ENCODE assay signal across 1 cellular context in the genomic region with DNA sequence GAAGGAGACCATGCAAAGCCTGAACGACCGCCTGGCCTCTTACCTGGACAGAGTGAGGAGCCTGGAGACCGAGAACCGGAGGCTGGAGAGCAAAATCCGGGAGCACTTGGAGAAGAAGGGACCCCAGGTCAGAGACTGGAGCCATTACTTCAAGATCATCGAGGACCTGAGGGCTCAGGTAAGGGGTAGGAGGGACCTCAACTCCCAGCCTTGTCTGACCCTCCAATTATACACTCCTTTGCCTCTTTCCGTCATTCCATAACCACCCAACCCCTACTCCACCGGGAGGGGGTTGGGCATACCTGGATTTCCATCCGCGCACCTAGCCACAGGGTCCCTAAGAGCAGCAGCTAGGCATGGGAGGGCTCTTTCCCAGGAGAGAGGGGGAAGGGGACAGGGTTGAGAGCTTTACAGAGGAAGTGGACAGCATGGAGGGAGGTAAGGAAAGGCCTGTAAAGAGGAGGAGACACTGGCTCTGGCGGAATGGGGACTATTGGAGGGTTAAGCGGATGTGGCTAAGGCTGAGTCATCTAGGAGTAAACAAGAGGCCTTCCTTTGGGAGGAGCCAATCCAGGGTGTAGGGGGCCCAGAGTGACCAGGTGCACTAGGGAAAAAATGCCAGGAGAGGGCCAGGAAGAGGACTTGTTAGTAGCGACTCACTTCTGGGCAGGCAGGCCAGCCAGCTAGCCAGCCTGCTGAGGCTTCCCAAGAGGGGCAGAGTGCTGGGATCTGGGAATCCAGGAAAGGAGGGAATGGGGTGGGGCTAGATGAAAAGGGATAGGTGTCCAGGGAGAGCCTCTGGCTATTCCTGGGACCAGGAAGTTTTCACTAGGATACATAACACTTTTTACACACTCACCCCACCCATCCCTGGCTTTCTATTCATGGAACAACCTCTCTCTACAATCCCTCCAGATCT.
TF ChIP-seq lines count a peak whose summit lies in the region.

No MANE protein-coding gene starts in this region.

TF ChIP-seq in HepG2, 621 proteins besides CTCF, POLR2A, EP300 and RAD21 (continued from another document and continues in another):
- TF ChIP-seq, protein P1, sequence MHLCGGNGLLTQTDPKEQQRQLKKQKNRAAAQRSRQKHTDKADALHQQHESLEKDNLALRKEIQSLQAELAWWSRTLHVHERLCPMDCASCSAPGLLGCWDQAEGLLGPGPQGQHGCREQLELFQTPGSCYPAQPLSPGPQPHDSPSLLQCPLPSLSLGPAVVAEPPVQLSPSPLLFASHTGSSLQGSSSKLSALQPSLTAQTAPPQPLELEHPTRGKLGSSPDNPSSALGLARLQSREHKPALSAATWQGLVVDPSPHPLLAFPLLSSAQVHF (CRISPR knock-in tag; IDR thresholded peaks at IDR 0.05), result no peak
- TF ChIP-seq, protein P2, sequence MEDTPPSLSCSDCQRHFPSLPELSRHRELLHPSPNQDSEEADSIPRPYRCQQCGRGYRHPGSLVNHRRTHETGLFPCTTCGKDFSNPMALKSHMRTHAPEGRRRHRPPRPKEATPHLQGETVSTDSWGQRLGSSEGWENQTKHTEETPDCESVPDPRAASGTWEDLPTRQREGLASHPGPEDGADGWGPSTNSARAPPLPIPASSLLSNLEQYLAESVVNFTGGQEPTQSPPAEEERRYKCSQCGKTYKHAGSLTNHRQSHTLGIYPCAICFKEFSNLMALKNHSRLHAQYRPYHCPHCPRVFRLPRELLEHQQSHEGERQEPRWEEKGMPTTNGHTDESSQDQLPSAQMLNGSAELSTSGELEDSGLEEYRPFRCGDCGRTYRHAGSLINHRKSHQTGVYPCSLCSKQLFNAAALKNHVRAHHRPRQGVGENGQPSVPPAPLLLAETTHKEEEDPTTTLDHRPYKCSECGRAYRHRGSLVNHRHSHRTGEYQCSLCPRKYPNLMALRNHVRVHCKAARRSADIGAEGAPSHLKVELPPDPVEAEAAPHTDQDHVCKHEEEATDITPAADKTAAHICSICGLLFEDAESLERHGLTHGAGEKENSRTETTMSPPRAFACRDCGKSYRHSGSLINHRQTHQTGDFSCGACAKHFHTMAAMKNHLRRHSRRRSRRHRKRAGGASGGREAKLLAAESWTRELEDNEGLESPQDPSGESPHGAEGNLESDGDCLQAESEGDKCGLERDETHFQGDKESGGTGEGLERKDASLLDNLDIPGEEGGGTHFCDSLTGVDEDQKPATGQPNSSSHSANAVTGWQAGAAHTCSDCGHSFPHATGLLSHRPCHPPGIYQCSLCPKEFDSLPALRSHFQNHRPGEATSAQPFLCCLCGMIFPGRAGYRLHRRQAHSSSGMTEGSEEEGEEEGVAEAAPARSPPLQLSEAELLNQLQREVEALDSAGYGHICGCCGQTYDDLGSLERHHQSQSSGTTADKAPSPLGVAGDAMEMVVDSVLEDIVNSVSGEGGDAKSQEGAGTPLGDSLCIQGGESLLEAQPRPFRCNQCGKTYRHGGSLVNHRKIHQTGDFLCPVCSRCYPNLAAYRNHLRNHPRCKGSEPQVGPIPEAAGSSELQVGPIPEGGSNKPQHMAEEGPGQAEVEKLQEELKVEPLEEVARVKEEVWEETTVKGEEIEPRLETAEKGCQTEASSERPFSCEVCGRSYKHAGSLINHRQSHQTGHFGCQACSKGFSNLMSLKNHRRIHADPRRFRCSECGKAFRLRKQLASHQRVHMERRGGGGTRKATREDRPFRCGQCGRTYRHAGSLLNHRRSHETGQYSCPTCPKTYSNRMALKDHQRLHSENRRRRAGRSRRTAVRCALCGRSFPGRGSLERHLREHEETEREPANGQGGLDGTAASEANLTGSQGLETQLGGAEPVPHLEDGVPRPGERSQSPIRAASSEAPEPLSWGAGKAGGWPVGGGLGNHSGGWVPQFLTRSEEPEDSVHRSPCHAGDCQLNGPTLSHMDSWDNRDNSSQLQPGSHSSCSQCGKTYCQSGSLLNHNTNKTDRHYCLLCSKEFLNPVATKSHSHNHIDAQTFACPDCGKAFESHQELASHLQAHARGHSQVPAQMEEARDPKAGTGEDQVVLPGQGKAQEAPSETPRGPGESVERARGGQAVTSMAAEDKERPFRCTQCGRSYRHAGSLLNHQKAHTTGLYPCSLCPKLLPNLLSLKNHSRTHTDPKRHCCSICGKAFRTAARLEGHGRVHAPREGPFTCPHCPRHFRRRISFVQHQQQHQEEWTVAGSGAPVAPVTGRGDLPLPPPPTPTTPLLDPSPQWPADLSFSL (CRISPR knock-in tag; IDR thresholded peaks at IDR 0.05), result no peak
- TF ChIP-seq MAF1 (CRISPR knock-in tag; IDR thresholded peaks at IDR 0.05; ENCODE audit: borderline replicate concordance) (no peak), SP4 (CRISPR knock-in tag; IDR thresholded peaks at IDR 0.05) (no peak), ZNF337 (CRISPR knock-in tag; IDR thresholded peaks at IDR 0.05; ENCODE audit: borderline replicate concordance, low read depth) (0 out of 2 replicates have a peak, but pooled peaks have one; percentile 52), SIX1 (CRISPR knock-in tag; IDR thresholded peaks at IDR 0.05; ENCODE audit: borderline replicate concordance) (no peak; the same call in 1 of the 2 replicates), RFXAP (CRISPR knock-in tag; IDR thresholded peaks at IDR 0.05; ENCODE audit: borderline replicate concordance) (no peak), JUNB (CRISPR knock-in tag; IDR thresholded peaks at IDR 0.05; ENCODE audit: borderline replicate concordance) (peak; percentile 99), RNF2 (conservative IDR thresholded peaks at IDR 0.05; ENCODE audit: low read depth) (no peak), ZNF329 (CRISPR knock-in tag; IDR thresholded peaks at IDR 0.05; ENCODE audit: low read depth) (0 out of 2 replicates have a peak, but pooled peaks have one; percentile 32), PCBP2 (optimal IDR thresholded peaks at IDR 0.05; ENCODE audit: low read depth, low read length, poor library complexity, severe bottlenecking) (no peak), KDM6A (CRISPR knock-in tag; IDR thresholded peaks at IDR 0.05; ENCODE audit: low read depth) (peak; percentile 49; the same call in 1 of the 2 replicates), NR2F2 (IDR thresholded peaks at IDR 0.05; ENCODE audit: borderline replicate concordance, low read depth) (peak; percentile 33; the same call in 1 of the 2 replicates), ZNF33B (CRISPR knock-in tag; IDR thresholded peaks at IDR 0.05) (no peak), ZNF770 (CRISPR knock-in tag; IDR thresholded peaks at IDR 0.05) (peak; percentile 15; the same call in 1 of the 2 replicates), HNF4G (IDR thresholded peaks at IDR 0.05; ENCODE audit: borderline replicate concordance, low read depth, low read length) (no peak), HNF4G (CRISPR knock-in tag; IDR thresholded peaks at IDR 0.05; ENCODE audit: borderline replicate concordance, low read depth) (no peak; the same call in 1 of the 2 replicates), NKX3-1 (CRISPR knock-in tag; IDR thresholded peaks at IDR 0.05) (no peak), ELF3 (CRISPR knock-in tag; IDR thresholded peaks at IDR 0.05) (peak; percentile 89), FLYWCH1 (CRISPR knock-in tag; IDR thresholded peaks at IDR 0.05) (no peak), RARA (CRISPR knock-in tag; IDR thresholded peaks at IDR 0.05) (peak; percentile 89), NFIC (IDR thresholded peaks at IDR 0.05; ENCODE audit: low read length) (no peak), ZNF251 (CRISPR knock-in tag; IDR thresholded peaks at IDR 0.05) (no peak), ARID2 (CRISPR knock-in tag; IDR thresholded peaks at IDR 0.05; ENCODE audit: borderline replicate concordance) (peak; percentile 93; the same call in 1 of the 2 replicates), ZBED4 (CRISPR knock-in tag; IDR thresholded peaks at IDR 0.05; ENCODE audit: borderline replicate concordance) (no peak), SETDB1 (CRISPR knock-in tag; IDR thresholded peaks at IDR 0.05; ENCODE audit: borderline replicate concordance) (no peak), BORCS8-MEF2B (CRISPR knock-in tag; IDR thresholded peaks at IDR 0.05) (0 out of 2 replicates have a peak, but pooled peaks have one; percentile 11), NFRKB (IDR thresholded peaks at IDR 0.05) (no peak), ZNF782 (CRISPR knock-in tag; IDR thresholded peaks at IDR 0.05; ENCODE audit: borderline replicate concordance) (no peak), GMEB2 (CRISPR knock-in tag; IDR thresholded peaks at IDR 0.05; ENCODE audit: low read depth) (no peak; the same call in 1 of the 2 replicates), ZFP41 (CRISPR knock-in tag; IDR thresholded peaks at IDR 0.05; ENCODE audit: borderline replicate concordance) (no peak), RXRA (CRISPR knock-in tag; IDR thresholded peaks at IDR 0.05) (peak; percentile 57; the same call in 1 of the 2 replicates), ZNF775 (CRISPR knock-in tag; IDR thresholded peaks at IDR 0.05; ENCODE audit: borderline replicate concordance) (no peak), ZNF670 (CRISPR knock-in tag; IDR thresholded peaks at IDR 0.05; ENCODE audit: borderline replicate concordance) (no peak), TEF (CRISPR knock-in tag; IDR thresholded peaks at IDR 0.05) (no peak)
- TF ChIP-seq, protein P3, sequence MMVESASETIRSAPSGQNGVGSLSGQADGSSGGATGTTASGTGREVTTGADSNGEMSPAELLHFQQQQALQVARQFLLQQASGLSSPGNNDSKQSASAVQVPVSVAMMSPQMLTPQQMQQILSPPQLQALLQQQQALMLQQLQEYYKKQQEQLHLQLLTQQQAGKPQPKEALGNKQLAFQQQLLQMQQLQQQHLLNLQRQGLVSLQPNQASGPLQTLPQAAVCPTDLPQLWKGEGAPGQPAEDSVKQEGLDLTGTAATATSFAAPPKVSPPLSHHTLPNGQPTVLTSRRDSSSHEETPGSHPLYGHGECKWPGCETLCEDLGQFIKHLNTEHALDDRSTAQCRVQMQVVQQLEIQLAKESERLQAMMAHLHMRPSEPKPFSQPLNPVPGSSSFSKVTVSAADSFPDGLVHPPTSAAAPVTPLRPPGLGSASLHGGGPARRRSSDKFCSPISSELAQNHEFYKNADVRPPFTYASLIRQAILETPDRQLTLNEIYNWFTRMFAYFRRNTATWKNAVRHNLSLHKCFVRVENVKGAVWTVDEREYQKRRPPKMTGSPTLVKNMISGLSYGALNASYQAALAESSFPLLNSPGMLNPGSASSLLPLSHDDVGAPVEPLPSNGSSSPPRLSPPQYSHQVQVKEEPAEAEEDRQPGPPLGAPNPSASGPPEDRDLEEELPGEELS (CRISPR knock-in tag; IDR thresholded peaks at IDR 0.05), result peak; percentile 94
- TF ChIP-seq, protein P4, sequence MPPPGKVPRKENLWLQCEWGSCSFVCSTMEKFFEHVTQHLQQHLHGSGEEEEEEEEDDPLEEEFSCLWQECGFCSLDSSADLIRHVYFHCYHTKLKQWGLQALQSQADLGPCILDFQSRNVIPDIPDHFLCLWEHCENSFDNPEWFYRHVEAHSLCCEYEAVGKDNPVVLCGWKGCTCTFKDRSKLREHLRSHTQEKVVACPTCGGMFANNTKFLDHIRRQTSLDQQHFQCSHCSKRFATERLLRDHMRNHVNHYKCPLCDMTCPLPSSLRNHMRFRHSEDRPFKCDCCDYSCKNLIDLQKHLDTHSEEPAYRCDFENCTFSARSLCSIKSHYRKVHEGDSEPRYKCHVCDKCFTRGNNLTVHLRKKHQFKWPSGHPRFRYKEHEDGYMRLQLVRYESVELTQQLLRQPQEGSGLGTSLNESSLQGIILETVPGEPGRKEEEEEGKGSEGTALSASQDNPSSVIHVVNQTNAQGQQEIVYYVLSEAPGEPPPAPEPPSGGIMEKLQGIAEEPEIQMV (CRISPR knock-in tag; IDR thresholded peaks at IDR 0.05; ENCODE audit: low read depth), result no peak; the same call in 1 of the 2 replicates
